In the genomic region with DNA sequence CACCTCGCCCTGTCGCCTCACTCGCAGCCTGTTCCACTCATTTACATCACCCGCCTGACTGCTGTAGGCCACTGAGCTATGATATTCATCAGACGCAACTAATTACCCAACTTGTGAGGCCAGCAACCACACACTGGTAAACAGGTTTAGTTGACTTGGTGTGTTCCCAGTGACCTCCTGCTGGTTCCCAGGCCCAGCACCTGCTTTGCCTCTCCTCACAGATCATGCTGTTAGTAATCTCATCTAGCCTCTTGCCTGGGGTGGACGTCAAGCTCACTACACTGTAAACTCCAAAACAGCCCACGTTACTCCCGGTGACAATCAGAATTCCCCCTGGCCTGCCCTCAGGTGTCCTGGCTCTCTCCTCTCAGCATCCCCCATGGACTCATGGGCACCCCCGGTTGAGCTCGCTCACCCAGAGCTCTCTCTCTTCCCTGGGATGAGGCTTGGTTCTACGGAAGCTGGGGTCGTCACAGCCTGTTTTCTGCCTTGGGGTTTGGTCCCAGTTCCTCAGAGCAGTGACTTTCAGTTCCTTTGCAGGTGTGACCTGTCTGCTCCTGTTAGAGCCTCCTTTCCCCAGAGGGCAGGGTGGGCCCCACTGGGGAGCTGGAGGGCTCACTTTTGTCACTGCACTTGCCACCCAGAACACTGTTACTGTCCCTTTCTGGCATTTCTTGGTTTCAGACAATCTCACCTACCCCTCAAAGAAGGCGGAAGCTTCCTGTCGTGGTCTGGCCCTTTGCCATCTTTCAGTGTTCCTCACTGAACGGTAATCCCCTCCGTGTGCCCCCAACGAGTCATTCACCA, we compare ENCODE assay signal across 8 cellular contexts. TPM values are rescaled to one million over a fixed set of nuclear protein-coding genes. Genes with fewer than 3 reads are reported as not detected.
A peak's percentile ranks its signal among the peaks of the same experiment; 100 is the strongest.
DNase-seq lines count a peak whose midpoint lies in the region; ATAC-seq lines count a peak whose summit lies in the region.

No MANE protein-coding gene starts in this region.

- H3K4me3 Mint-ChIP-seq in central memory CD8-positive, alpha-beta T cell: peak overlapping the region; percentile 81

- ATAC-seq in GM18508 (IDR thresholded peaks at IDR 0.05; ENCODE audit: insufficient read depth, unreplicated experiment): peak; percentile 55
- ATAC-seq in HG02678 (IDR thresholded peaks at IDR 0.05; ENCODE audit: unreplicated experiment): peak; percentile 82
- ATAC-seq in central memory CD8-positive, alpha-beta T cell (replicated peaks; ENCODE audit: extremely low read depth, poor library complexity, severe bottlenecking): peak; percentile 90
- ATAC-seq in left lobe of liver: no peak

- peaks cover 76% of the 10 kb centered on the region for H3K4me1 Mint-ChIP-seq in central memory CD8-positive, alpha-beta T cell

- peaks cover 28% of the 10 kb centered on the region for H3K36me3 Mint-ChIP-seq in central memory CD8-positive, alpha-beta T cell (ENCODE audit: insufficient read depth)

- no peaks in the 10 kb centered on the region for H3K9me3 Mint-ChIP-seq in central memory CD8-positive, alpha-beta T cell

- DNase-seq in RPMI8226 (peak; percentile 5), left lobe of liver (ENCODE audit: low spot score) (no peak), NCI-H2196 (lab: John Stamatoyannopoulos, UW; ENCODE audit: unreplicated experiment) (no peak), NCI-H2107 (lab: John Stamatoyannopoulos, UW) (no peak), NCI-H1048 (lab: John Stamatoyannopoulos, UW) (no peak)
- DNase-seq in central memory CD8-positive, alpha-beta T cell (ENCODE audit: low spot score in 2 of 2): peak; percentile 56 to 77

- no peaks in the 10 kb centered on the region for H3K27me3 Mint-ChIP-seq in central memory CD8-positive, alpha-beta T cell

- H3K27ac Mint-ChIP-seq in central memory CD8-positive, alpha-beta T cell (ENCODE audit: low read depth): peak overlapping the region; percentile 96

RNA-seq across cellular contexts. Expression of gene INPP5D, which starts 40.3 kb away (rescaled TPM):
- total RNA-seq in left lobe of liver: 5.0 TPM

Comparison
In these comparisons a context has a peak if more than half of its experiments do, and no peak if none do; other contexts are left out.
1. DNase-seq: peak in RPMI8226 (single experiment) and central memory CD8-positive, alpha-beta T cell (2 of 2); none in left lobe of liver (single experiment), NCI-H2196 (single experiment), NCI-H2107 (single experiment) and NCI-H1048 (single experiment).